In genomic region chr19:41912899-41913475, GRCh38 we compare ENCODE assay signal across 14 cellular contexts. TPM values are rescaled to one million over a fixed set of nuclear protein-coding genes. Genes with fewer than 3 reads are reported as not detected.
DNase-seq lines count a peak whose midpoint lies in the region; ATAC-seq and TF ChIP-seq lines count a peak whose summit lies in the region.
"Had no signal": no experiment of that assay in that cellular context is flagged by ENCODE, and none has a peak within 500 bp of the region (broad histone marks: within the 10 kb centered on the region; RNA-seq: fewer than 3 reads in every experiment).

No MANE protein-coding gene starts in this region.

- peak overlapping the region; percentile 98 for H3K4me2 ChIP-seq in SU-DHL-6 (ENCODE audit: low read depth, low read length, poor library complexity, severe bottlenecking)

- no peaks in the 10 kb centered on the region for H4K20me1 ChIP-seq in SU-DHL-6 (ENCODE audit: low read depth, low read length)

- H3K27me3 Mint-ChIP-seq in activated CD8-positive, alpha-beta memory T cell treated with anti-CD3 and anti-CD28 coated beads, Interleukin-2, amount 10 ng/mL, durations not matched to agents 7 days and 5 days: peaks cover 27% of the 10 kb centered on the region

- H3K27me3 ChIP-seq in SU-DHL-6 (ENCODE audit: low read length): no peaks in the 10 kb centered on the region
- H3K27me3 ChIP-seq in iPS-18a (ENCODE audit: control insufficient read depth, insufficient read depth, low read length): peaks cover 94% of the 10 kb centered on the region

- peaks cover 49% of the 10 kb centered on the region for H3K79me2 ChIP-seq in SU-DHL-6 (ENCODE audit: insufficient read depth, low read length)

- H3K9ac ChIP-seq in SU-DHL-6 (ENCODE audit: low read length) (peak overlapping the region; percentile 100), iPS-18a (ENCODE audit: low read length) (no peak overlapping the region)

- no peaks in the 10 kb centered on the region for H3K9me2 ChIP-seq in SU-DHL-6 (replicated peaks; ENCODE audit: insufficient read depth, low read length)

- no peaks in the 10 kb centered on the region for H3K9me3 Mint-ChIP-seq in activated CD8-positive, alpha-beta memory T cell treated with anti-CD3 and anti-CD28 coated beads, Interleukin-2, amount 10 ng/mL, durations not matched to agents 7 days and 5 days (ENCODE audit: low read depth)
- H3K9me3 Mint-ChIP-seq in stimulated activated effector memory CD8-positive, alpha-beta T cell treated with anti-CD3 and anti-CD28 coated beads, Interleukin-12 subunit alpha, Interleukin-12 subunit beta, amount 100 ng/mL, for 72 hours: no peaks in the 10 kb centered on the region

- peak overlapping the region; percentile 75 for H3K4me3 ChIP-seq in SU-DHL-6 (ENCODE audit: insufficient read depth, low read length, poor library complexity, severe bottlenecking)
- H3K4me3 ChIP-seq in iPS-18a (ENCODE audit: low read length): peak overlapping the region; percentile 21

- H3K36me3 Mint-ChIP-seq in activated CD8-positive, alpha-beta memory T cell treated with anti-CD3 and anti-CD28 coated beads, Interleukin-2, amount 10 ng/mL, durations not matched to agents 7 days and 5 days: no peaks in the 10 kb centered on the region
- H3K36me3 Mint-ChIP-seq in stimulated activated effector memory CD8-positive, alpha-beta T cell treated with anti-CD3 and anti-CD28 coated beads, Interleukin-12 subunit alpha, Interleukin-12 subunit beta, amount 100 ng/mL, for 72 hours: peaks cover 49% of the 10 kb centered on the region

- H3K36me3 ChIP-seq in SU-DHL-6 (ENCODE audit: low read length) (no peaks in the 10 kb centered on the region), iPS-18a (ENCODE audit: control insufficient read depth, low read depth, low read length) (no peaks in the 10 kb centered on the region)

- H3K27ac ChIP-seq in SU-DHL-6 (ENCODE audit: low read depth, low read length): peak overlapping the region; percentile 99
- H3K27ac ChIP-seq in iPS-18a (ENCODE audit: low read length): no peak overlapping the region

- H3K9me3 ChIP-seq in SU-DHL-6 (ENCODE audit: insufficient read depth, low read length): no peaks in the 10 kb centered on the region
- H3K9me3 ChIP-seq in iPS-18a (ENCODE audit: control insufficient read depth, low read depth, low read length): no peaks in the 10 kb centered on the region

- peak; percentile 24 for ATAC-seq in activated CD8-positive, alpha-beta memory T cell treated with anti-CD3 and anti-CD28 coated beads, Interleukin-2, amount 10 ng/mL, durations not matched to agents 7 days and 5 days
- peak; percentile 29 for ATAC-seq in stimulated activated effector memory CD8-positive, alpha-beta T cell treated with anti-CD3 and anti-CD28 coated beads, Interleukin-12 subunit alpha, Interleukin-12 subunit beta, amount 100 ng/mL, for 72 hours
- ATAC-seq in HG02973 (IDR thresholded peaks at IDR 0.05; ENCODE audit: unreplicated experiment) (no peak), HG03520 (IDR thresholded peaks at IDR 0.05; ENCODE audit: unreplicated experiment) (no peak)

- H3K27ac Mint-ChIP-seq in activated CD8-positive, alpha-beta memory T cell treated with anti-CD3 and anti-CD28 coated beads, Interleukin-2, amount 10 ng/mL, durations not matched to agents 7 days and 5 days: no peak overlapping the region
- H3K27ac Mint-ChIP-seq in stimulated activated effector memory CD8-positive, alpha-beta T cell treated with anti-CD3 and anti-CD28 coated beads, Interleukin-12 subunit alpha, Interleukin-12 subunit beta, amount 100 ng/mL, for 72 hours: peak overlapping the region; percentile 82
- H3K27ac Mint-ChIP-seq: progenitor cell of endocrine pancreas had no signal

- no peak overlapping the region for H3K4me3 Mint-ChIP-seq in activated CD8-positive, alpha-beta memory T cell treated with anti-CD3 and anti-CD28 coated beads, Interleukin-2, amount 10 ng/mL, durations not matched to agents 7 days and 5 days
- H3K4me3 Mint-ChIP-seq in stimulated activated effector memory CD8-positive, alpha-beta T cell treated with anti-CD3 and anti-CD28 coated beads, Interleukin-12 subunit alpha, Interleukin-12 subunit beta, amount 100 ng/mL, for 72 hours: no peak overlapping the region

- no peaks in the 10 kb centered on the region for H3K4me1 ChIP-seq in iPS-18a (ENCODE audit: control insufficient read depth, low read depth, low read length)

- no peak overlapping the region for H2AFZ ChIP-seq in SU-DHL-6 (ENCODE audit: low read depth, low read length, severe bottlenecking)

- H3K4me1 Mint-ChIP-seq in activated CD8-positive, alpha-beta memory T cell treated with anti-CD3 and anti-CD28 coated beads, Interleukin-2, amount 10 ng/mL, durations not matched to agents 7 days and 5 days: peaks cover 4% of the 10 kb centered on the region
- H3K4me1 Mint-ChIP-seq in stimulated activated effector memory CD8-positive, alpha-beta T cell treated with anti-CD3 and anti-CD28 coated beads, Interleukin-12 subunit alpha, Interleukin-12 subunit beta, amount 100 ng/mL, for 72 hours: peaks cover 39% of the 10 kb centered on the region

- no peak for DNase-seq in activated CD8-positive, alpha-beta memory T cell treated with anti-CD3 and anti-CD28 coated beads, Interleukin-2, amount 10 ng/mL, durations not matched to agents 7 days and 5 days
- DNase-seq in activated CD8-positive, alpha-beta memory T cell treated with anti-CD3 and anti-CD28 coated beads for 24 hours: no peak
- DNase-seq in stimulated activated effector memory CD8-positive, alpha-beta T cell treated with anti-CD3 and anti-CD28 coated beads, Interleukin-12 subunit alpha, Interleukin-12 subunit beta, amount 100 ng/mL, for 72 hours (ENCODE audit: low spot score in 2 of 2): no peak
- DNase-seq in RKO (ENCODE audit: low spot score): no peak
- DNase-seq: foreskin melanocyte; KBM-7; NCI-H1694; stimulated activated CD4-positive, alpha-beta T cell treated with anti-CD3 and anti-CD28 coated beads, Interleukin-2, amount 100 ng/mL, for 24 hours had no signal

- CTCF ChIA-PET in activated CD8-positive, alpha-beta memory T cell treated with anti-CD3 and anti-CD28 coated beads, Interleukin-2, amount 10 ng/mL, durations not matched to agents 7 days and 5 days (lab: Charles Lee): interaction anchor here (1.4 to 2.3 kb wide), 2 partner anchors 11 to 23 kb away, joined by 3 to 5 read pairs; no protein-coding TSS in a partner anchor

- TF ChIP-seq CTCF in SU-DHL-6 (IDR thresholded peaks at IDR 0.05; ENCODE audit: insufficient read depth, low read length, poor library complexity, severe bottlenecking): no peak

- H3F3A ChIP-seq in SU-DHL-6 (ENCODE audit: insufficient read depth): peaks cover 68% of the 10 kb centered on the region

RNA-seq across cellular contexts. Expression of gene ERFL, which starts 15.3 kb away (rescaled TPM):
- total RNA-seq in activated CD8-positive, alpha-beta memory T cell treated with anti-CD3 and anti-CD28 coated beads, Interleukin-2, amount 10 ng/mL, durations not matched to agents 7 days and 5 days: 1 to 10 TPM; 1.5 to 1.9 TPM
- total RNA-seq: liver had no signal

RNA-seq across cellular contexts. Expression of gene ARHGEF1, which starts 30.0 kb away (rescaled TPM):
- 100 to 1,000 TPM; 545 to 682 TPM for total RNA-seq in activated CD8-positive, alpha-beta memory T cell treated with anti-CD3 and anti-CD28 coated beads, Interleukin-2, amount 10 ng/mL, durations not matched to agents 7 days and 5 days

RNA-seq across cellular contexts. Expression of gene CD79A, which starts 35.9 kb away (rescaled TPM):
- total RNA-seq in activated CD8-positive, alpha-beta memory T cell treated with anti-CD3 and anti-CD28 coated beads, Interleukin-2, amount 10 ng/mL, durations not matched to agents 7 days and 5 days: 1 to 10 TPM; 4.0 to 4.1 TPM

RNA-seq across cellular contexts. Expression of gene RABAC1, which starts 46.1 kb away (rescaled TPM):
- total RNA-seq in activated CD8-positive, alpha-beta memory T cell treated with anti-CD3 and anti-CD28 coated beads, Interleukin-2, amount 10 ng/mL, durations not matched to agents 7 days and 5 days: 10 to 100 TPM; 81.3 to 93.9 TPM

RNA-seq across cellular contexts. Expression of gene RPS19, which starts 52.9 kb away (rescaled TPM):
- total RNA-seq in activated CD8-positive, alpha-beta memory T cell treated with anti-CD3 and anti-CD28 coated beads, Interleukin-2, amount 10 ng/mL, durations not matched to agents 7 days and 5 days: 1,000 to 10,000 TPM; 3,135 to 3,310 TPM

Comparison
In these comparisons a context has a peak if more than half of its experiments do, and no peak if none do; other contexts are left out.
1. ATAC-seq: peak in activated CD8-positive, alpha-beta memory T cell treated with anti-CD3 and anti-CD28 coated beads, Interleukin-2, amount 10 ng/mL, durations not matched to agents 7 days and 5 days (single experiment) and stimulated activated effector memory CD8-positive, alpha-beta T cell treated with anti-CD3 and anti-CD28 coated beads, Interleukin-12 subunit alpha, Interleukin-12 subunit beta, amount 100 ng/mL, for 72 hours (single experiment); none in HG02973 (single experiment) and HG03520 (single experiment).